ENCODE assay signal across 9 cellular contexts in genomic region chr9:134434896-134435506, GRCh38.
DNase-seq lines count a peak whose midpoint lies in the region; ATAC-seq, FAIRE-seq and TF ChIP-seq lines count a peak whose summit lies in the region.
"Had no signal": no experiment of that assay in that cellular context is flagged by ENCODE, and none has a peak within 500 bp of the region (broad histone marks: within the 10 kb centered on the region; RNA-seq: fewer than 3 reads in every experiment).

No MANE protein-coding gene starts in this region.

- no peak for TF ChIP-seq POLR2A in stomach (IDR thresholded peaks at IDR 0.05)

- DNase-seq in COLO829 (ENCODE audit: low spot score), result peak; percentile 88
- peak; percentile 66 for DNase-seq in NCI-H2107 treated with DMSO at 0.1 percent for 48 hours (lab: John Stamatoyannopoulos, UW; ENCODE audit: unreplicated experiment)
- peak; percentile 81 for DNase-seq in mammary epithelial cell
- DNase-seq in stomach, result peak; percentile 98
- DNase-seq in activated naive CD4-positive, alpha-beta T cell treated with Interleukin-2 at 50 U/mL for 16 hours, result no peak

- H3K9ac ChIP-seq in mammary epithelial cell (ENCODE audit: insufficient read depth, low read length), result no peak overlapping the region

- dilution Hi-C loops in mammary epithelial cell (cut with HindIII; ENCODE audit: low sequenced_read_pairs), result no loop called here

- peak; percentile 99 for FAIRE-seq in islet of Langerhans (lab: Jason Lieb, UNC)
- FAIRE-seq: GM12878 had no signal

- H3K4me1 ChIP-seq in mammary epithelial cell (ENCODE audit: insufficient read depth, low read length) (peaks cover 37% of the 10 kb centered on the region), stomach (peaks cover 67 to 84% (median 78%) of the 10 kb centered on the region in 4 donors)

- no peaks in the 10 kb centered on the region for H3K79me2 ChIP-seq in mammary epithelial cell (ENCODE audit: insufficient read depth, low read length)

- no peak for ATAC-seq in GM21619 (IDR thresholded peaks at IDR 0.05; ENCODE audit: unreplicated experiment)
- ATAC-seq in GM21825 (IDR thresholded peaks at IDR 0.05; ENCODE audit: unreplicated experiment), result no peak
- ATAC-seq: GM12878 had no signal

- H3K9me3 ChIP-seq in mammary epithelial cell (replicated peaks; ENCODE audit: insufficient read depth, low read length), result no peaks in the 10 kb centered on the region
- no peaks in the 10 kb centered on the region for H3K9me3 ChIP-seq in stomach

- no TSS peak for BruUV-seq in mammary epithelial cell (replicated peaks; lab: Mats Ljungman, UMichigan)

- 17% methylated on average over 6 of the region's 17 CpGs for WGBS in mammary epithelial cell (ENCODE audit: low coverage, missing lambda C conversion rate)
- WGBS in stomach, 5 donors, result 4 to 17% (median 12%) methylated on average over 9 to 17 of the region's 17 CpGs

- peak; percentile 62 for TF ChIP-seq EP300 in stomach (IDR thresholded peaks at IDR 0.05)

- H3K27me3 ChIP-seq in mammary epithelial cell (ENCODE audit: insufficient read depth, low read length) (no peaks in the 10 kb centered on the region), stomach (no peaks in the 10 kb centered on the region)

- H3K27ac ChIP-seq in mammary epithelial cell (ENCODE audit: insufficient read depth, low read depth, low read length) (no peak overlapping the region), stomach (peak overlapping the region; percentile 78 to 91 (median 87))

- H3K4me3 ChIP-seq in mammary epithelial cell (replicated peaks in 1 of 3; ENCODE audit: insufficient read depth in 1 of 3, low read depth in 2 of 3, low read length in 3 of 3) (no peak overlapping the region), stomach (peak overlapping the region in 2 of 4 donors; percentile 19 to 32)
- H3K4me3 ChIP-seq: GM12878 had no signal

- no peaks in the 10 kb centered on the region for H4K20me1 ChIP-seq in mammary epithelial cell (ENCODE audit: insufficient read depth, low read length)

- CTCF ChIA-PET in mammary epithelial cell (lab: Charles Lee; ENCODE audit: low non-redundant PET), result interaction anchor here (0.6 kb wide), 1 partner anchor 43 kb away, joined by 3 read pairs; no protein-coding TSS in a partner anchor

- intact Hi-C loops in mammary epithelial cell (cut with micrococcal nuclease) (loop anchor here (2.0 kb wide), 1 partner anchor 110 kb away; no protein-coding TSS in a partner anchor), stomach (cut with DNase I; ENCODE audit: low total_unique reads) (loop anchor here (10.0 kb wide), 1 partner anchor 100 kb away; no protein-coding TSS in a partner anchor)

- TF ChIP-seq CTCF in mammary epithelial cell (conservative IDR thresholded peaks at IDR 0.05 in 1 of 2, IDR thresholded peaks at IDR 0.05 in 1 of 2; ENCODE audit: extremely low read depth in 1 of 2, insufficient read depth in 1 of 2, low read depth in 1 of 2, low read length in 2 of 2) (no peak), stomach (IDR thresholded peaks at IDR 0.05) (no peak)

- in situ Hi-C loops in mammary epithelial cell (cut with MboI; ENCODE audit: low sequenced_read_pairs in 2 of 2), result no loop called here

- peaks cover 5% of the 10 kb centered on the region for H3K36me3 ChIP-seq in mammary epithelial cell (ENCODE audit: insufficient read depth, low read length)
- peaks cover 18 to 62% (median 51%) of the 10 kb centered on the region in 4 donors for H3K36me3 ChIP-seq in stomach

- H3K4me2 ChIP-seq in mammary epithelial cell (ENCODE audit: insufficient read depth, low read depth, low read length), result peak overlapping the region; percentile 64

- no peak overlapping the region for H2AFZ ChIP-seq in mammary epithelial cell (ENCODE audit: low read depth, low read length)
